12 cellular contexts compared by ENCODE assay signal in genomic region chr9:35996358-35996970, GRCh38. TPM values are rescaled to one million over a fixed set of nuclear protein-coding genes. Genes with fewer than 3 reads are reported as not detected.
A peak's percentile ranks its signal among the peaks of the same experiment; 100 is the strongest.
DNase-seq lines count a peak whose midpoint lies in the region; ATAC-seq, FAIRE-seq and TF ChIP-seq lines count a peak whose summit lies in the region.
"Had no signal": no experiment of that assay in that cellular context is flagged by ENCODE, and none has a peak within 500 bp of the region (broad histone marks: within the 10 kb centered on the region; RNA-seq: fewer than 3 reads in every experiment).

No MANE protein-coding gene starts in this region.

- H2BK120ac ChIP-seq in mesendoderm (ENCODE audit: low read depth, low read length): no peak overlapping the region

- no peaks in the 10 kb centered on the region for H3K79me2 ChIP-seq in mesendoderm (ENCODE audit: control insufficient read depth, insufficient read depth, low read length)

- H3K36me3 ChIP-seq in mesendoderm (ENCODE audit: control insufficient read depth, insufficient read depth, low read length) (no peaks in the 10 kb centered on the region), kidney (ENCODE audit: control insufficient read depth in 1 of 2, insufficient read depth in 2 of 2, low read length in 2 of 2) (no peaks in the 10 kb centered on the region)
- H3K36me3 ChIP-seq: adrenal gland had no signal

- H3K23ac ChIP-seq in mesendoderm (ENCODE audit: low read length): no peak overlapping the region

- H2AK5ac ChIP-seq in mesendoderm (ENCODE audit: low read length): no peak overlapping the region

- H4K8ac ChIP-seq in mesendoderm (ENCODE audit: low read depth, low read length): no peak overlapping the region

- peaks cover 0 to 10% of the 10 kb centered on the region in 2 donors for H3K9me3 ChIP-seq in kidney (ENCODE audit: control insufficient read depth in 1 of 2, low read length in 2 of 2)
- H3K9me3 ChIP-seq: adrenal gland had no signal

- no peak overlapping the region for H3K4me2 ChIP-seq in mesendoderm (ENCODE audit: low read length)

- H3K4me3 ChIP-seq in mesendoderm (ENCODE audit: low read length) (no peak overlapping the region), kidney (ENCODE audit: low read length in 2 of 2) (no peak overlapping the region)
- H3K4me3 ChIP-seq: adrenal gland had no signal

- no peaks in the 10 kb centered on the region for H3K79me1 ChIP-seq in mesendoderm (ENCODE audit: low read length)

- H3K4me1 ChIP-seq in mesendoderm (ENCODE audit: control insufficient read depth, low read depth, low read length): no peaks in the 10 kb centered on the region
- H3K4me1 ChIP-seq in kidney (ENCODE audit: control insufficient read depth in 1 of 2, insufficient read depth in 1 of 2, low read depth in 1 of 2, low read length in 2 of 2): no peaks in the 10 kb centered on the region
- H3K4me1 ChIP-seq: adrenal gland had no signal

- no peak overlapping the region for H3K4ac ChIP-seq in mesendoderm (ENCODE audit: low read depth, low read length)

- no peak overlapping the region for H3K18ac ChIP-seq in mesendoderm (ENCODE audit: low read length)

- no peak for FAIRE-seq in kidney (lab: Jason Lieb, UNC)
- FAIRE-seq: G401.6 had no signal

- DNase-seq in DMS79 (lab: John Stamatoyannopoulos, UW) (peak; percentile 42), NCI-H226 (peak; percentile 14), mesendoderm (peak; percentile 94), kidney (no peak), NCI-H345 treated with DMSO at 0.1 percent for 48 hours (lab: John Stamatoyannopoulos, UW; ENCODE audit: unreplicated experiment) (no peak), GM10248 (ENCODE audit: extremely low spot score) (no peak), omental fat pad (ENCODE audit: low spot score) (no peak)
- DNase-seq: NCI-H510A treated with DMSO at 0.1 percent for 48 hours, SHP77 treated with DMSO at 0.1 percent for 48 hours had no signal

- no peak for TF ChIP-seq CTCF in kidney (IDR thresholded peaks at IDR 0.05; ENCODE audit: borderline replicate concordance, extremely low read depth, insufficient read depth)
- TF ChIP-seq CTCF in GM10248 (IDR thresholded peaks at IDR 0.05; ENCODE audit: control extremely low read depth, extremely low read depth, low read depth, missing control alignments): no peak
- no peak for TF ChIP-seq CTCF in omental fat pad (IDR thresholded peaks at IDR 0.05)

- H3K27me3 ChIP-seq in mesendoderm (ENCODE audit: insufficient read depth, low read length, poor library complexity): no peaks in the 10 kb centered on the region

- no CpG with 5 or more reads among the region's 1 CpG for WGBS in mesendoderm (ENCODE audit: extremely low coverage, insufficient coverage, low lambda C conversion rate)

- H3K9ac ChIP-seq in mesendoderm (ENCODE audit: low read length): no peak overlapping the region
- no peak overlapping the region for H3K9ac ChIP-seq in kidney (ENCODE audit: low read length in 2 of 2)

- H2BK15ac ChIP-seq in mesendoderm (replicated peaks; ENCODE audit: low read depth): no peak overlapping the region

- no peak overlapping the region for H2BK5ac ChIP-seq in mesendoderm (ENCODE audit: low read length)

- H4K5ac ChIP-seq in mesendoderm (ENCODE audit: low read length): no peak overlapping the region

- intact Hi-C loops in kidney (cut with DNase I): no loop called here

- no peak overlapping the region for H3K27ac ChIP-seq in mesendoderm (ENCODE audit: low read depth, low read length)
- no peak overlapping the region for H3K27ac ChIP-seq in kidney (ENCODE audit: low read depth in 2 of 2, low read length in 2 of 2)
- H3K27ac ChIP-seq: adrenal gland had no signal

- H3K56ac ChIP-seq in mesendoderm (ENCODE audit: low read length): no peak overlapping the region

- ATAC-seq in esophagus mucosa: peak; percentile 20
- ATAC-seq in omental fat pad (ENCODE audit: low FRiP score): no peak

- CTCF ChIA-PET in GM10248 (lab: Yijun Ruan, JAX): interaction anchor here (1.5 to 6.4 kb wide), 2 partner anchors 12 to 27 kb away, joined by 3 to 41 read pairs; no protein-coding TSS in a partner anchor

- POLR2A ChIA-PET in GM10248 (lab: Yijun Ruan, JAX): no interaction called here

RNA-seq across cellular contexts. Expression of gene OR2S2, which starts 38.5 kb away (rescaled TPM):
- not detected for total RNA-seq in esophagus mucosa
- not detected for polyA plus RNA-seq in mesendoderm (2013, experiment 1 of 2)
- not detected for polyA plus RNA-seq in mesendoderm (2013, experiment 2 of 2)
- not detected for total RNA-seq in kidney
- polyA plus RNA-seq in kidney (ENCODE audit: insufficient read depth, low read depth, low replicate concordance): not detected
- total RNA-seq in omental fat pad: not detected
- total RNA-seq: adrenal gland had no signal
- polyA plus RNA-seq: adrenal gland had no signal

RNA-seq across cellular contexts. Expression of gene RECK, which starts 40.2 kb away (rescaled TPM):
- total RNA-seq in esophagus mucosa (1.2 TPM), kidney (10.4 TPM), omental fat pad (10 to 100 TPM; 15.0 to 27.7 (median 21.7) TPM)
- polyA plus RNA-seq in mesendoderm (2013, experiment 1 of 2): 9.1 TPM
- polyA plus RNA-seq in mesendoderm (2013, experiment 2 of 2): 8.9 TPM
- polyA plus RNA-seq in kidney (ENCODE audit: insufficient read depth, low read depth, low replicate concordance): 4.5 TPM

Comparison
In these comparisons a context has a peak if more than half of its experiments do, and no peak if none do; other contexts are left out.
1. DNase-seq: peak in DMS79 (single experiment), NCI-H226 (single experiment) and mesendoderm (single experiment); none in kidney (single experiment), NCI-H345 treated with DMSO at 0.1 percent for 48 hours (single experiment), GM10248 (single experiment) and omental fat pad (single experiment).